In the genomic region with DNA sequence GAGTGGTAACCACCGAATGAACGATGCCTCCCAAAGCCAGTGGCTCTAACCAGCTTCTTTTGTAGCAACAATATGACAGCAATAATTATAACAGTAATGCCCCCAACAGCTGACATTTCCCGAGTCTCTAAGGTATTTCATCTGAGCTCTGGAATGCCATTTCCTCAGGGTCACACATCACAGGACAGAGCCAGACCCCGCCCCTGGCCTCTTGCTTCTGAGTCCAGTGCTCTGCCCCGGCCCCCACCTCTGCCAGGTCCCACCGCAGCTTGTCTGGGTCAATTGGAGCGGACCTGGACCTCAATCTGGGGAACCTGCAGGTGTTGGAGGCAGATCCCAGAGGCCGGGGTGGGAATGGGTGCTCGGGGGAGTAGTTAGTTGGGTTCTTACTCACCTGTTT, we compare ENCODE assay signal across 13 cellular contexts.
DNase-seq lines count a peak whose midpoint lies in the region; ATAC-seq and TF ChIP-seq lines count a peak whose summit lies in the region.
"Had no signal": no experiment of that assay in that cellular context is flagged by ENCODE, and none has a peak within 500 bp of the region (broad histone marks: within the 10 kb centered on the region; RNA-seq: fewer than 3 reads in every experiment).

No MANE protein-coding gene starts in this region.

- H4K91ac ChIP-seq in trophoblast cell (ENCODE audit: low read depth, low read length) = peak overlapping the region; percentile 80

- H3K4me2 ChIP-seq in trophoblast cell (ENCODE audit: low read length) (no peak overlapping the region), MM.1S (ENCODE audit: low read depth, low read length) (no peak overlapping the region)
- H3K4me2 ChIP-seq: BLaER1 treated with 17β-estradiol and CSF1 and Interleukin-3, amounts not matched to agents 10 nM and 100 nM had no signal

- no peaks in the 10 kb centered on the region for H3K27me3 Mint-ChIP-seq in mesothelial cell of epicardium (ENCODE audit: low read depth)
- no peaks in the 10 kb centered on the region; the same call in 1 of the 2 replicates for H3K27me3 Mint-ChIP-seq in HFFc6 (ENCODE audit: insufficient read depth)

- peak overlapping the region; percentile 63 for H2BK120ac ChIP-seq in trophoblast cell (ENCODE audit: insufficient read depth, low read length, poor library complexity)

- no peak overlapping the region for H4K8ac ChIP-seq in trophoblast cell (ENCODE audit: low read depth, low read length)

- TF ChIP-seq POLR2A in gastroesophageal sphincter (IDR thresholded peaks at IDR 0.05) (no peak), thyroid gland (IDR thresholded peaks at IDR 0.05) (no peak)

- H3K4me1 ChIP-seq in gastroesophageal sphincter (peaks cover 4 to 68% (median 8%) of the 10 kb centered on the region in 3 donors), trophoblast cell (ENCODE audit: control insufficient read depth in 1 of 2, insufficient read depth in 2 of 2, low read length in 2 of 2) (peaks cover 36 to 43% of the 10 kb centered on the region in 2 experiments), thyroid gland (peaks cover 16 to 39% of the 10 kb centered on the region in 2 donors), MM.1S (ENCODE audit: low read length) (peaks cover 1% of the 10 kb centered on the region; the same call in 1 of the 2 replicates)

- H3K79me2 ChIP-seq in trophoblast cell (ENCODE audit: control insufficient read depth, insufficient read depth, low read length, poor library complexity) (peaks cover 10% of the 10 kb centered on the region), MM.1S (ENCODE audit: low read length) (no peaks in the 10 kb centered on the region)

- H3K27ac ChIP-seq in gastroesophageal sphincter (peak overlapping the region in 3 of 4 donors; percentile 37 to 80 (median 79)), trophoblast cell (ENCODE audit: low read depth, low read length) (no peak overlapping the region), thyroid gland (no peak overlapping the region), MM.1S (ENCODE audit: low read length) (no peak overlapping the region)
- H3K27ac ChIP-seq: BLaER1 treated with 17β-estradiol and CSF1 and Interleukin-3, amounts not matched to agents 10 nM and 100 nM had no signal

- no peak overlapping the region for H2AFZ ChIP-seq in trophoblast cell (ENCODE audit: insufficient read depth, low read length, poor library complexity)
- no peak overlapping the region for H2AFZ ChIP-seq in MM.1S (ENCODE audit: low read length)

- no peaks in the 10 kb centered on the region for H3K9me3 ChIP-seq in gastroesophageal sphincter
- no peaks in the 10 kb centered on the region for H3K9me3 ChIP-seq in trophoblast cell (ENCODE audit: insufficient read depth, low read depth, low read length)
- no peaks in the 10 kb centered on the region for H3K9me3 ChIP-seq in thyroid gland
- no peaks in the 10 kb centered on the region for H3K9me3 ChIP-seq in MM.1S (replicated peaks; ENCODE audit: insufficient read depth, low read length)
- H3K9me3 ChIP-seq: BLaER1 treated with 17β-estradiol and CSF1 and Interleukin-3, amounts not matched to agents 10 nM and 100 nM; HAP-1 had no signal

- intact Hi-C loops in thyroid gland (cut with DNase I) = no loop called here

- H4K20me1 ChIP-seq in MM.1S (ENCODE audit: insufficient read depth, low read length) = no peaks in the 10 kb centered on the region
- H4K20me1 ChIP-seq: BLaER1 treated with 17β-estradiol and CSF1 and Interleukin-3, amounts not matched to agents 10 nM and 100 nM had no signal

- no peaks in the 10 kb centered on the region for H3K27me3 ChIP-seq in gastroesophageal sphincter
- no peaks in the 10 kb centered on the region for H3K27me3 ChIP-seq in trophoblast cell (ENCODE audit: insufficient read depth, low read length)
- no peaks in the 10 kb centered on the region for H3K27me3 ChIP-seq in thyroid gland
- H3K27me3 ChIP-seq in MM.1S (replicated peaks; ENCODE audit: insufficient read depth, low read length) = peaks cover 10% of the 10 kb centered on the region
- H3K27me3 ChIP-seq: BLaER1 treated with 17β-estradiol and CSF1 and Interleukin-3, amounts not matched to agents 10 nM and 100 nM had no signal

- H3K36me3 Mint-ChIP-seq in mesothelial cell of epicardium (no peaks in the 10 kb centered on the region), HFFc6 (ENCODE audit: low read depth) (no peaks in the 10 kb centered on the region)
- H3K36me3 Mint-ChIP-seq: CD4-positive, CD25-positive, alpha-beta regulatory T cell had no signal

- no peak for ATAC-seq in gastroesophageal sphincter

- H3F3A ChIP-seq in MM.1S (ENCODE audit: insufficient read depth, low read length) = no peaks in the 10 kb centered on the region

- H3K4me3 Mint-ChIP-seq in mesothelial cell of epicardium (no peak overlapping the region), HFFc6 (no peak overlapping the region)
- H3K4me3 Mint-ChIP-seq: CD4-positive, CD25-positive, alpha-beta regulatory T cell had no signal

- H3K14ac ChIP-seq in trophoblast cell (ENCODE audit: low read length) = peak overlapping the region; percentile 29

- no peak overlapping the region for H3K4ac ChIP-seq in trophoblast cell (ENCODE audit: low read depth, low read length)

- no peaks in the 10 kb centered on the region for H3K9me2 ChIP-seq in MM.1S (replicated peaks; ENCODE audit: insufficient read depth, low read length)

- H3K4me1 Mint-ChIP-seq in mesothelial cell of epicardium (peaks cover 54% of the 10 kb centered on the region), HFFc6 (ENCODE audit: low read depth) (peaks cover 14% of the 10 kb centered on the region)

- no peak overlapping the region for H3K23ac ChIP-seq in trophoblast cell (ENCODE audit: low read length)

- peak overlapping the region; percentile 81 for H2BK12ac ChIP-seq in trophoblast cell (ENCODE audit: low read length)

- no peak overlapping the region for H4K12ac ChIP-seq in trophoblast cell (ENCODE audit: low read depth, low read length)

- DNase-seq in mesothelial cell of epicardium (ENCODE audit: low spot score in 2 of 2, unreplicated experiment in 2 of 2) (no peak), trophoblast cell (peak; percentile 74 to 84), thyroid gland (peak; percentile 51 to 60), HFFc6 (no peak), MM.1S (no peak)
- no peak for DNase-seq in activated T-cell treated with anti-CD3 and anti-CD28 coated beads, Interleukin-2, amount 50 U/mL, for 48 hours
- DNase-seq: AML-193; CD4-positive, CD25-positive, alpha-beta regulatory T cell; DMS53; GF-D8 had no signal

- H3K18ac ChIP-seq in trophoblast cell (ENCODE audit: low read length) = no peak overlapping the region

- TF ChIP-seq CTCF in gastroesophageal sphincter (IDR thresholded peaks at IDR 0.05) (no peak), mesothelial cell of epicardium (IDR thresholded peaks at IDR 0.05; ENCODE audit: unreplicated experiment) (no peak), thyroid gland (IDR thresholded peaks at IDR 0.05) (no peak), HFFc6 (IDR thresholded peaks at IDR 0.05) (no peak), MM.1S (IDR thresholded peaks at IDR 0.05; ENCODE audit: low read length) (no peak)

- no peak overlapping the region for H2AK5ac ChIP-seq in trophoblast cell (ENCODE audit: low read length)

- peak overlapping the region; percentile 44 for H2BK5ac ChIP-seq in trophoblast cell (ENCODE audit: low read depth, low read length, poor library complexity)

- H3K27ac Mint-ChIP-seq in mesothelial cell of epicardium (peak overlapping the region; percentile 61), HFFc6 (no peak overlapping the region)
- H3K27ac Mint-ChIP-seq: CD4-positive, CD25-positive, alpha-beta regulatory T cell had no signal

- H3K9ac ChIP-seq in trophoblast cell (ENCODE audit: low read length) (no peak overlapping the region), MM.1S (ENCODE audit: low read length) (no peak overlapping the region)
- H3K9ac ChIP-seq: BLaER1 treated with 17β-estradiol and CSF1 and Interleukin-3, amounts not matched to agents 10 nM and 100 nM had no signal

- WGBS in gastroesophageal sphincter (ENCODE audit: low coverage in 1 of 2), 2 donors = 68 to 73% methylated on average over 3 of the region's 9 CpGs
- no CpG with 5 or more reads among the region's 9 CpGs for WGBS in trophoblast cell (ENCODE audit: extremely low coverage, insufficient coverage, insufficient read length)
- WGBS in thyroid gland, 2 donors = 71 to 77% methylated on average over 9 of the region's 9 CpGs

- no peak for TF ChIP-seq EP300 in gastroesophageal sphincter (IDR thresholded peaks at IDR 0.05)

- H3K36me3 ChIP-seq in gastroesophageal sphincter (no peaks in the 10 kb centered on the region), trophoblast cell (ENCODE audit: control insufficient read depth in 1 of 2, insufficient read depth in 2 of 2, low read length in 2 of 2) (no peaks in the 10 kb centered on the region), thyroid gland (no peaks in the 10 kb centered on the region), MM.1S (replicated peaks; ENCODE audit: insufficient read depth, low read length) (no peaks in the 10 kb centered on the region)
- H3K36me3 ChIP-seq: BLaER1 treated with 17β-estradiol and CSF1 and Interleukin-3, amounts not matched to agents 10 nM and 100 nM; HAP-1 had no signal

- H3K9me3 Mint-ChIP-seq in mesothelial cell of epicardium (no peaks in the 10 kb centered on the region), HFFc6 (no peaks in the 10 kb centered on the region)

- peaks cover 31% of the 10 kb centered on the region for H3K79me1 ChIP-seq in trophoblast cell (ENCODE audit: low read length)

- H3K4me3 ChIP-seq in gastroesophageal sphincter = no peak overlapping the region
- no peak overlapping the region for H3K4me3 ChIP-seq in trophoblast cell (ENCODE audit: low read depth, low read length)
- no peak overlapping the region for H3K4me3 ChIP-seq in thyroid gland (replicated peaks in 1 of 3)
- H3K4me3 ChIP-seq in MM.1S (ENCODE audit: low read length) = no peak overlapping the region
- H3K4me3 ChIP-seq: BLaER1 treated with 17β-estradiol and CSF1 and Interleukin-3, amounts not matched to agents 10 nM and 100 nM; HAP-1 had no signal

Comparison
In these comparisons a context has a peak if more than half of its experiments do, and no peak if none do; other contexts are left out.
1. H3K27ac ChIP-seq: peak in gastroesophageal sphincter (3 of 4); none in trophoblast cell (single experiment), thyroid gland (0 of 3) and MM.1S (single experiment).
2. DNase-seq: peak in trophoblast cell (2 of 2) and thyroid gland (2 of 2); none in mesothelial cell of epicardium (0 of 2), activated T-cell treated with anti-CD3 and anti-CD28 coated beads, Interleukin-2, amount 50 U/mL, for 48 hours (0 of 2), HFFc6 (single experiment) and MM.1S (single experiment).